ENCODE assay signal across 20 cellular contexts in genomic region chr22:17994424-17995108, GRCh38. TPM values are rescaled to one million over a fixed set of nuclear protein-coding genes. Genes with fewer than 3 reads are reported as not detected.
DNase-seq lines count a peak whose midpoint lies in the region; TF ChIP-seq lines count a peak whose summit lies in the region.
"Had no signal": no experiment of that assay in that cellular context is flagged by ENCODE, and none has a peak within 500 bp of the region (broad histone marks: within the 10 kb centered on the region; RNA-seq: fewer than 3 reads in every experiment).

No MANE protein-coding gene starts in this region.

- no peak overlapping the region for H3K18ac ChIP-seq in neuronal stem cell (ENCODE audit: low read length)

- H4K8ac ChIP-seq in neuronal stem cell (ENCODE audit: low read depth, low read length), result no peak overlapping the region

- no peak overlapping the region for H4K91ac ChIP-seq in neuronal stem cell (ENCODE audit: low read depth, low read length, poor library complexity)

- no peak overlapping the region for H2BK5ac ChIP-seq in neuronal stem cell (ENCODE audit: low read length)

- no peaks in the 10 kb centered on the region for H3K9me3 ChIP-seq in neuronal stem cell (replicated peaks in 1 of 2; ENCODE audit: control insufficient read depth in 2 of 2, insufficient read depth in 1 of 2, low read depth in 1 of 2, low read length in 2 of 2)
- H3K9me3 ChIP-seq: esophagus squamous epithelium, heart left ventricle had no signal

- no peak overlapping the region for H2BK120ac ChIP-seq in neuronal stem cell (ENCODE audit: low read depth, low read length)

- peaks cover 0 to 4% of the 10 kb centered on the region in 2 donors for H3K4me1 ChIP-seq in neuronal stem cell (ENCODE audit: control insufficient read depth in 2 of 2, insufficient read depth in 1 of 2, low read depth in 1 of 2, low read length in 2 of 2)

- no peak overlapping the region for H3K14ac ChIP-seq in neuronal stem cell (ENCODE audit: low read length)

- H3K4me2 ChIP-seq in neuronal stem cell (ENCODE audit: insufficient read depth, low read length, poor library complexity, severe bottlenecking), result no peak overlapping the region
- H3K4me2 ChIP-seq: smooth muscle cell had no signal

- no peak overlapping the region for H3K9ac ChIP-seq in neuronal stem cell (ENCODE audit: low read depth, low read length, poor library complexity)

- no CpG with 5 or more reads among the region's 10 CpGs for WGBS in neuronal stem cell (ENCODE audit: extremely low coverage in 2 of 2, insufficient read length in 2 of 2, insufficient replicate concordance in 1 of 2), 2 donors

- H2AFZ ChIP-seq in neuronal stem cell (ENCODE audit: low read length), result no peak overlapping the region

- no peak overlapping the region for H3K4ac ChIP-seq in neuronal stem cell (ENCODE audit: low read length)

- no peaks in the 10 kb centered on the region; the same call in 1 of the 2 replicates for H3K27me3 ChIP-seq in GM06990 (replicated peaks; ENCODE audit: control insufficient read depth, insufficient read depth, low read length)
- H3K27me3 ChIP-seq in dorsolateral prefrontal cortex, result no peaks in the 10 kb centered on the region
- no peaks in the 10 kb centered on the region for H3K27me3 ChIP-seq in neuronal stem cell (ENCODE audit: control insufficient read depth in 3 of 3, insufficient read depth in 3 of 3, low read depth in 1 of 3, low read length in 3 of 3)
- H3K27me3 ChIP-seq: esophagus squamous epithelium, heart left ventricle had no signal

- DNase-seq in GM06990 (ENCODE audit: extremely low read depth, insufficient read length) (peak; percentile 41), M059J (ENCODE audit: low read depth) (peak; percentile 45), dorsolateral prefrontal cortex (peak in 1 of 10 donors; percentile 20), neuronal stem cell (ENCODE audit: low spot score) (no peak), NCI-H1092 treated with DMSO at 0.1 percent for 48 hours (lab: John Stamatoyannopoulos, UW) (no peak), activated gamma-delta T cell (lab: John Stamatoyannopoulos, UW) (no peak), DMS53 treated with DMSO at 0.1 percent for 48 hours (lab: John Stamatoyannopoulos, UW; ENCODE audit: unreplicated experiment) (no peak)
- no peak for DNase-seq in activated T-cell treated with anti-CD3 and anti-CD28 coated beads, Interleukin-2, amount 50 U/mL, for 1 hour
- DNase-seq: activated CD4-positive, alpha-beta T cell treated with anti-CD3 and anti-CD28 coated beads for 4 hours; activated T-cell treated with anti-CD3 and anti-CD28 coated beads, Interleukin-2, amount 50 U/mL, for 24 hours; dermis blood vessel endothelial cell; EL; esophagus squamous epithelium; heart left ventricle; midbrain; NCI-H1694; NK-92 treated with Interleukin-12 subunit alpha and Interleukin-12 subunit beta, amount 100 ng/mL, for 24 hours; SHP77 treated with DMSO at 0.1 percent for 48 hours; stimulated activated naive CD8-positive, alpha-beta T cell treated with anti-CD3 and anti-CD28 coated beads, Interleukin-15, amount 100 ng/mL, for 72 hours had no signal

- H3K4me3 ChIP-seq in GM06990 (replicated peaks; ENCODE audit: low read depth, low read length) (no peak overlapping the region), dorsolateral prefrontal cortex (no peak overlapping the region), neuronal stem cell (ENCODE audit: low read length in 2 of 2) (no peak overlapping the region)
- H3K4me3 ChIP-seq: esophagus squamous epithelium, heart left ventricle, smooth muscle cell had no signal

- intact Hi-C loops in dorsolateral prefrontal cortex (cut with DNase I), result no loop called here

- H3K23ac ChIP-seq in neuronal stem cell (ENCODE audit: low read depth, low read length, poor library complexity), result no peak overlapping the region

- H2AK5ac ChIP-seq in neuronal stem cell (ENCODE audit: low read depth, low read length), result no peak overlapping the region

- H3K79me1 ChIP-seq in neuronal stem cell (ENCODE audit: low read depth, low read length), result peaks cover 9% of the 10 kb centered on the region

- H3K36me3 ChIP-seq in GM06990 (ENCODE audit: control insufficient read depth, insufficient read depth, low read length) (no peaks in the 10 kb centered on the region), neuronal stem cell (replicated peaks in 1 of 2; ENCODE audit: control insufficient read depth in 2 of 2, insufficient read depth in 2 of 2, low read length in 2 of 2) (no peaks in the 10 kb centered on the region)
- H3K36me3 ChIP-seq: esophagus squamous epithelium, heart left ventricle had no signal

- peak overlapping the region in 36 of 59 donors; percentile 6 to 68 (median 42) for H3K27ac ChIP-seq in dorsolateral prefrontal cortex
- no peak overlapping the region for H3K27ac ChIP-seq in neuronal stem cell (replicated peaks; ENCODE audit: low read length)
- H3K27ac ChIP-seq: esophagus squamous epithelium had no signal

- no peak overlapping the region for H2BK15ac ChIP-seq in neuronal stem cell (ENCODE audit: low read length)

- peak overlapping the region; percentile 31 for H2BK12ac ChIP-seq in neuronal stem cell (ENCODE audit: low read length)

- TF ChIP-seq CTCF in GM06990 (IDR thresholded peaks at IDR 0.05; ENCODE audit: insufficient read depth, low read length, poor library complexity, severe bottlenecking) (no peak), dorsolateral prefrontal cortex (IDR thresholded peaks at IDR 0.05 in 54 of 56, conservative IDR thresholded peaks at IDR 0.05 in 2 of 56; ENCODE audit: low read depth in 1 of 56, partially characterized antibody in 56 of 56) (no peak)

RNA-seq across cellular contexts. Expression of gene MICAL3, which starts 29.8 kb away (rescaled TPM):
- total RNA-seq in M059J (2014; rRNA removed; shearing (Covaris generic)), result 20.8 and 33.6 TPM in 2 replicates
- 100 to 1,000 TPM; 126 to 274 (median 183) TPM for total RNA-seq in dorsolateral prefrontal cortex
- 9.6 TPM for polyA plus RNA-seq in neuronal stem cell (2013, experiment 1 of 2)
- polyA plus RNA-seq in neuronal stem cell (2013, experiment 2 of 2), result 9.0 TPM

Comparison
In these comparisons a context has a peak if more than half of its experiments do, and no peak if none do; other contexts are left out.
1. DNase-seq: peak in GM06990 (single experiment) and M059J (single experiment); none in neuronal stem cell (single experiment), NCI-H1092 treated with DMSO at 0.1 percent for 48 hours (single experiment), activated gamma-delta T cell (single experiment), activated T-cell treated with anti-CD3 and anti-CD28 coated beads, Interleukin-2, amount 50 U/mL, for 1 hour (single experiment) and DMS53 treated with DMSO at 0.1 percent for 48 hours (single experiment).